In genomic region chr3:158839966-158840365, GRCh38 we compare ENCODE assay signal across 23 cellular contexts.
"Had no signal": no experiment of that assay in that cellular context is flagged by ENCODE, and none has a peak within 500 bp of the region (broad histone marks: within the 10 kb centered on the region; RNA-seq: fewer than 3 reads in every experiment).

No MANE protein-coding gene starts in this region.

- H3K36me3 ChIP-seq: colonic mucosa, esophagus muscularis mucosa, gastroesophageal sphincter, heart left ventricle, neutrophil, prostate gland, right atrium auricular region, spleen, thoracic aorta, transverse colon, upper lobe of right lung, uterus had no signal

- H3K27me3 ChIP-seq: colonic mucosa, esophagus muscularis mucosa, foreskin keratinocyte, gastroesophageal sphincter, heart left ventricle, hepatocyte, neutrophil, right atrium auricular region, spleen, transverse colon, upper lobe of right lung, uterus had no signal

- H3K4me2 ChIP-seq: hepatocyte had no signal

- H3K9ac ChIP-seq: parathyroid adenoma had no signal

- DNase-seq: colonic mucosa; effector memory CD4-positive, alpha-beta T cell; foreskin keratinocyte; heart left ventricle; kidney; naive thymus-derived CD8-positive, alpha-beta T cell; nephron progenitor cell; spleen; stimulated activated naive B cell treated with anti-CD40 and anti-IgM and Interleukin-4, amounts not matched to agents 10 μg/mL and 1 μg/mL and 100 μg/mL, for 72 hours; transverse colon; upper lobe of right lung; uterus had no signal

- ATAC-seq: foreskin keratinocyte; gastroesophageal sphincter; heart left ventricle; left lobe of liver; naive thymus-derived CD8-positive, alpha-beta T cell; stimulated activated naive B cell treated with anti-CD40 and anti-IgM and Interleukin-4, amounts not matched to agents 10 μg/mL and 1 μg/mL and 100 μg/mL, for 72 hours; upper lobe of right lung had no signal

- H2AFZ ChIP-seq: hepatocyte, parathyroid adenoma had no signal

- H3K4me3 ChIP-seq: colonic mucosa, esophagus muscularis mucosa, gastroesophageal sphincter, heart left ventricle, hepatocyte, prostate gland, right atrium auricular region, skin epidermis, spleen, thoracic aorta, transverse colon, upper lobe of right lung, uterus had no signal

- H3K4me1 ChIP-seq: colonic mucosa, esophagus muscularis mucosa, foreskin keratinocyte, gastroesophageal sphincter, heart left ventricle, parathyroid adenoma, prostate gland, right atrium auricular region, spleen, transverse colon, upper lobe of right lung, uterus had no signal

- H3K9me3 ChIP-seq: colonic mucosa, esophagus muscularis mucosa, gastroesophageal sphincter, heart left ventricle, neutrophil, prostate gland, right atrium auricular region, spleen, thoracic aorta, transverse colon, upper lobe of right lung, uterus had no signal

- H3K79me2 ChIP-seq: hepatocyte, parathyroid adenoma had no signal

- FAIRE-seq: endothelial cell of umbilical vein, kidney had no signal

- H3K27ac ChIP-seq: colonic mucosa, esophagus muscularis mucosa, foreskin keratinocyte, gastroesophageal sphincter, heart left ventricle, hepatocyte, neutrophil, parathyroid adenoma, prostate gland, right atrium auricular region, skin epidermis, spleen, thoracic aorta, transverse colon, upper lobe of right lung, uterus had no signal
